12 cellular contexts compared by ENCODE assay signal in the genomic region with DNA sequence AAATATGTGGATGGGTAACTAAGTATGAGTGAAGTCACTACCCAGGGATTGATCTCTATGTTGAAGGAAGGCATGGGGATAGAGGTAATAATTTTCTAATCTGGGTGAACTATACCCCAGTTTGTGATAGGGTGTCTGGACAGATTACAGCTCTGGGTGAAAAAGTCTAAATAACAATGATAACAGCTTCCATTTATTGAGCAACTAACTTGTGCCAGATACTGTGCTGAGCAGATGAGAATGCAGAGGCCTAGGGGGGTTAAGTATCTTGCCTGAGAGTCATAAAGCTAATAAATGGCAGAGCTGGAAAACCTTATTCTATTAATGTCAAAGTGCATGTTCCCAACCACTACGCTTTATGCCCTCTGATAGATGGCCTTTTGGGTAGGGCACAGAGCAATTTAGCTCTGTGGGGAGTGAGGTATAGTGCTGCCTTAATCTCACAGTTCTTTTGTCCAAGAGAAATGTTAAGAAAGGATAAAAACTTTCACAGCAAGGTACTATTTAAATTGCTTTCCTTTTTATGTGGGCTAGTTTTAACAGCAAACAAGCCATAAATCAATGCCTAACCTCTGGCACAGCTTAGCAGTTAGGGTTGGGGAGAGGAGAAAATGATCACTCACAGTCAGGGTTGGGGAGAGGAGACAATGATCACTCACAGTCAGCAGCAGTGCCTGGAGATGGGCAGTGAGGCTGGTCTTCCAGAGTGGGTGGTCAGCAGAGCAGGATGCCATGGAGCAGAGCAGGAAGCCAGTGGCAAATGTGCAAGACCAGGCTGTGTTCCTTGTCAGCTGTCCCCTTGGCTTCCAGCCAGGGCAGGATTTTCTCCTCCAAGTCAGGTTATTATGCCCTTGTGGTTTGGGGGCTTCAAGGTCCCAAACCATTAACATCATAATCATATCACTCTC.
DNase-seq lines count a peak whose midpoint lies in the region; ATAC-seq and TF ChIP-seq lines count a peak whose summit lies in the region.
"Had no signal": no experiment of that assay in that cellular context is flagged by ENCODE, and none has a peak within 500 bp of the region (broad histone marks: within the 10 kb centered on the region; RNA-seq: fewer than 3 reads in every experiment).

No MANE protein-coding gene starts in this region.

- H3K9me3 ChIP-seq in WERI-Rb-1 (ENCODE audit: severe bottlenecking), result peaks cover 5% of the 10 kb centered on the region
- H3K9me3 ChIP-seq in mesodermal cell (ENCODE audit: control insufficient read depth, low read length), result peaks cover 9% of the 10 kb centered on the region

- DNase-seq in COR-L47 (lab: John Stamatoyannopoulos, UW) (peak; percentile 90), NCI-H1417 treated with DMSO at 0.1 percent for 48 hours (lab: John Stamatoyannopoulos, UW) (peak; percentile 82), WERI-Rb-1 (no peak), DMS79 (lab: John Stamatoyannopoulos, UW) (no peak), epidermal melanocyte (ENCODE audit: insufficient read length, low spot score) (no peak), superior temporal gyrus (ENCODE audit: extremely low spot score) (no peak)
- DNase-seq: stimulated activated CD4-positive, alpha-beta T cell treated with anti-CD3 and anti-CD28 coated beads, Interleukin-4, amount 100 ng/mL, for 4 hours; T1000 had no signal

- H3K4me3 ChIP-seq in WERI-Rb-1 (ENCODE audit: low read depth, low read length) (no peak overlapping the region), mesodermal cell (ENCODE audit: extremely low read depth, insufficient read depth, low read length, poor library complexity, severe bottlenecking) (no peak overlapping the region)
- H3K4me3 ChIP-seq: GM23338 had no signal

- ATAC-seq in HG02840 (IDR thresholded peaks at IDR 0.05; ENCODE audit: low FRiP score, unreplicated experiment), result no peak
- ATAC-seq: GM23338 had no signal

- peaks cover 9% of the 10 kb centered on the region for H3K4me1 ChIP-seq in mesodermal cell (ENCODE audit: control insufficient read depth, insufficient read depth, low read length, poor library complexity, severe bottlenecking)
- H3K4me1 ChIP-seq: parathyroid adenoma had no signal

- no peak for TF ChIP-seq CTCF in WERI-Rb-1 (IDR thresholded peaks at IDR 0.05; ENCODE audit: low read depth, low read length)

- peak overlapping the region; percentile 57 for H3K27ac ChIP-seq in WERI-Rb-1
- H3K27ac ChIP-seq in mesodermal cell (ENCODE audit: low read depth, low read length, severe bottlenecking), result peak overlapping the region; percentile 36
- H3K27ac ChIP-seq: parathyroid adenoma had no signal

- H3K27me3 ChIP-seq in WERI-Rb-1 (ENCODE audit: insufficient read depth, low read depth, severe bottlenecking), result no peaks in the 10 kb centered on the region

- WGBS in mesodermal cell (ENCODE audit: insufficient coverage in 2 of 2), 2 experiments, result 75% methylated on average over 1 of the region's 1 CpG; no CpG with 5 or more reads in 1 of the 2 experiments

- H3K36me3 ChIP-seq in WERI-Rb-1 (no peaks in the 10 kb centered on the region), mesodermal cell (ENCODE audit: control insufficient read depth, insufficient read depth, low read length) (no peaks in the 10 kb centered on the region)

Comparison
In these comparisons a context has a peak if more than half of its experiments do, and no peak if none do; other contexts are left out.
1. DNase-seq: peak in COR-L47 (single experiment) and NCI-H1417 treated with DMSO at 0.1 percent for 48 hours (single experiment); none in WERI-Rb-1 (single experiment), DMS79 (single experiment), epidermal melanocyte (single experiment) and superior temporal gyrus (single experiment).